ENCODE assay signal across 8 cellular contexts in the genomic region with DNA sequence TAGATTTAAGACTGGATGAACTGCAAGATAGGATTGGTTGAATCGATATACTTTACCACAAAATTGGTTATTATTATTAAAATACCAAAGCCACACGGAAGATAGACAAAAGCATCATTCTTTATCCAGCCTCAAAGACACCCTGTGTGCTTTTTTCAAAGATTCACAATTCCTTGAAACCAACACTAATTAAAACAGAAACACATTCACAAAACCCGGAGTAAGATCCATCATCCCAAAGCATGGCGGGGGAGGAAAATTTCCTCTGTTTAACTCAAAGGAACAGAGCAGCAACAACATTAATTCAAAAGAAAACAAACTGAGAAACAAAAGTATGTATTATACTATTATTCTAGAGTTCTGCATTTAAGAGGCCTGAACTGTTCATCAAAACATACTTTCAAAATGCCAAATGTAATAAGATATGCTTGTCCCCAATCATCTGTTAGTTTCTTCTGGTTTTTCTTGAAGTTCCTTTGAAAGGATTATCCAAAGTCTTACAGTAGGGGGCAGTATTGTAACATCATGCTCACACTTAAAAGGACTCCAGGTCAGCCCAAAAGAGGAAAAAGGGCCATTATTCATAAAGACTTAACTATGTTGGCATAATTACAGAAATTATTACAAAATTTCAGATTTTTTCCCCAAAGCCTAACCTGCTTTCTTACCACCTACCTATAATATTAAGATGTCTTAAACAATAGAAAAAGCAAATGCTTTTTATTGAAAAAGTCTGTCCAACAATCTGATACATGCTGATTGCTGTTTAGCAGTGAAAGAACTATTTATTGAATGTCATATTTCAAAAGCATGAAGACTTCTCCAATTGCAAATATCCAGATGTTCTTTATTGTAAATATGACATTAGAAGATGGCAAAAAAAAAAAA.
DNase-seq lines count a peak whose midpoint lies in the region; ATAC-seq, FAIRE-seq and TF ChIP-seq lines count a peak whose summit lies in the region.

No MANE protein-coding gene starts in this region.

- DNase-seq in AG10803 (ENCODE audit: low read depth) = peak; percentile 91
- DNase-seq in LNCaP clone FGC (ENCODE audit: low read depth) = peak; percentile 61
- peak; percentile 10 for DNase-seq in OCI-M2 (lab: John Stamatoyannopoulos, UW; ENCODE audit: unreplicated experiment)
- DNase-seq in midbrain (lab: John Stamatoyannopoulos, UW) = peak; percentile 84
- no peak for DNase-seq in stimulated activated CD4-positive, alpha-beta T cell treated with anti-CD3 and anti-CD28 coated beads, Interleukin-1b, Interleukin-23, amount 100 ng/mL, for 48 hours

- H3K4me3 ChIP-seq in AG10803 (ENCODE audit: low read length) (peak overlapping the region; percentile 47), LNCaP clone FGC (ENCODE audit: low read depth, low read length) (no peak overlapping the region)

- TF ChIP-seq CTCF in AG10803 (conservative IDR thresholded peaks at IDR 0.05; ENCODE audit: low read length) (peak; percentile 84), LNCaP clone FGC (IDR thresholded peaks at IDR 0.05; ENCODE audit: control insufficient read depth, extremely low read depth, insufficient read depth) (peak; percentile 63)

- ATAC-seq in GM18511 (IDR thresholded peaks at IDR 0.05; ENCODE audit: unreplicated experiment) (peak; percentile 78), HG02840 (IDR thresholded peaks at IDR 0.05; ENCODE audit: low FRiP score, unreplicated experiment) (no peak)

- peak; percentile 96 for FAIRE-seq in endometrium (lab: Jason Lieb, UNC)
